22 cellular contexts compared by ENCODE assay signal in the genomic region with DNA sequence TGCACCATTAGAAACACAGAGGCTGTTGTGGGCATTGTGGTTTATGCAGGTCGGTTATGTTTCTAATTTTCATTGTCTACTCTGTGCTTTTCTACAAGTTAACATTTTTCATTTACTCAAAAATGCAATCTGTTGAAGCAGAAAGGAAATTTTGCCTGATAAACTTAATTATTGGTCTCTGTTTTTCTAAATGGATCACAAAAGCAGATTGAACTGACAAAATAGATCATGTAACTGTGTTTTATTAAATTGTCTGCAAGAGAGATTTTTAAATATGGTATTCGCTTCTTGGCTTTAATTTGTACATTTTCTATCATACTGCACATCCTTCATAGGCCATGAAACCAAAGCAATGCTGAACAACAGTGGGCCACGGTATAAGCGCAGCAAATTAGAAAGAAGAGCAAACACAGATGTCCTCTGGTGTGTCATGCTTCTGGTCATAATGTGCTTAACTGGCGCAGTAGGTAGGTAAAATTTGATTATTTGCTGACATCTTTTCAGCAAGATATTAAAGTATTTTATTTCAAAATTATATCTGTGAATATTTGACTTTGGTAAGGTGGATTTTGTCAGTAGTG.
"Had no signal": no experiment of that assay in that cellular context is flagged by ENCODE, and none has a peak within 500 bp of the region (broad histone marks: within the 10 kb centered on the region; RNA-seq: fewer than 3 reads in every experiment).

No MANE protein-coding gene starts in this region.

- H3K9me3 ChIP-seq: right lobe of liver, suprapubic skin, transverse colon, upper lobe of right lung, uterus had no signal

- H3K4me1 ChIP-seq: parathyroid adenoma, right lobe of liver, uterus had no signal

- H3K27ac Mint-ChIP-seq: memory B cell; nephron; neural progenitor cell; progenitor cell of endocrine pancreas; stimulated activated naive CD8-positive, alpha-beta T cell treated with anti-CD3 and anti-CD28 coated beads, Interleukin-15, amount 100 ng/mL, for 72 hours had no signal

- H3K27me3 Mint-ChIP-seq: memory B cell; progenitor cell of endocrine pancreas; stimulated activated naive CD8-positive, alpha-beta T cell treated with anti-CD3 and anti-CD28 coated beads, Interleukin-15, amount 100 ng/mL, for 72 hours had no signal

- DNase-seq: dermis blood vessel endothelial cell; kidney; right lobe of liver; stimulated activated CD4-positive, alpha-beta T cell treated with anti-CD3 and anti-CD28 coated beads, Interleukin-12 subunit alpha, Interleukin-12 subunit beta, amount 100 ng/mL, for 4 hours; stimulated activated CD4-positive, alpha-beta T cell treated with anti-CD3 and anti-CD28 coated beads, Interleukin-1b, Interleukin-23, amount 100 ng/mL, for 48 hours; stimulated activated CD4-positive, alpha-beta T cell treated with anti-CD3 and anti-CD28 coated beads, Interleukin-4, amount 100 ng/mL, for 1 hour; stimulated activated CD8-positive, alpha-beta memory T cell treated with anti-CD3 and anti-CD28 coated beads, Interleukin-4, amount 100 ng/mL, for 48 hours; stimulated activated naive CD4-positive, alpha-beta T cell; stimulated activated naive CD8-positive, alpha-beta T cell treated with anti-CD3 and anti-CD28 coated beads, Interleukin-15, amount 100 ng/mL, for 72 hours; transverse colon; upper lobe of right lung; uterus had no signal

- ATAC-seq: left lobe of liver; right lobe of liver; stimulated activated naive CD8-positive, alpha-beta T cell treated with anti-CD3 and anti-CD28 coated beads, Interleukin-15, amount 100 ng/mL, for 72 hours; upper lobe of right lung had no signal

- H3K9me3 Mint-ChIP-seq: memory B cell, nephron, neural progenitor cell had no signal

- H3K27me3 ChIP-seq: neural progenitor cell, right lobe of liver, suprapubic skin, transverse colon, upper lobe of right lung, uterus had no signal

- H3K36me3 ChIP-seq: neural progenitor cell, uterus had no signal

- H3K4me1 Mint-ChIP-seq: nephron had no signal

- H3K36me3 Mint-ChIP-seq: neural progenitor cell had no signal

- H3K4me3 Mint-ChIP-seq: memory B cell; nephron; neural progenitor cell; stimulated activated naive CD8-positive, alpha-beta T cell treated with anti-CD3 and anti-CD28 coated beads, Interleukin-15, amount 100 ng/mL, for 72 hours had no signal

- H3K4me3 ChIP-seq: coronary artery, lung, neural progenitor cell, right lobe of liver, smooth muscle cell, suprapubic skin, transverse colon, upper lobe of right lung, uterus had no signal

- H3K27ac ChIP-seq: coronary artery, neural progenitor cell, parathyroid adenoma, right lobe of liver, suprapubic skin, transverse colon, upper lobe of right lung, uterus had no signal
